In the genomic region with DNA sequence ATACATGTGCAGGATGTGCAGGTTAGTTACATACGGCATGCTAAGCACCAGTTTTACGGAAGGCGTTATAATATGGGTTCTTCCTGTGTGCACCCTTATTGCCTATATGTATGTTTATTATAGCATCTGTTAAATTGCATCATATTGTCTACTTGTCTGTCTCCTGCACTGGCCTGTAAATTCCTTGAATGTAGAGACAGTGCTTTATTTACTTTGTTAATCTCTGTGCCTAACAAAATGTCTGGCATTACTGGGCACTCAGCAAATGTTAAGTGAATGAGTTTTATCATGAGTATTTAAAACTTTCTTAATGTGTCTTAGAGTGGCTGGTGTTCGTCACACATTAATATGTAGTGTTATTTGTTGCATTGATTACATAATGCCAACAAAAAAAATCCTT, we compare ENCODE assay signal across 10 cellular contexts. TPM values are rescaled to one million over a fixed set of nuclear protein-coding genes. Genes with fewer than 3 reads are reported as not detected.
A peak's percentile ranks its signal among the peaks of the same experiment; 100 is the strongest.
DNase-seq lines count a peak whose midpoint lies in the region; ATAC-seq and TF ChIP-seq lines count a peak whose summit lies in the region.
"Had no signal": no experiment of that assay in that cellular context is flagged by ENCODE, and none has a peak within 500 bp of the region (broad histone marks: within the 10 kb centered on the region; RNA-seq: fewer than 3 reads in every experiment).

No MANE protein-coding gene starts in this region.

- DNase-seq in Panc1 (ENCODE audit: low read depth, low spot score) (no peak), fibroblast of villous mesenchyme (ENCODE audit: low read depth) (peak; percentile 63), smooth muscle cell (lab: John Stamatoyannopoulos, UW; ENCODE audit: unreplicated experiment) (no peak), NCI-H2171 treated with DMSO at 0.1 percent for 48 hours (lab: John Stamatoyannopoulos, UW) (no peak), HT-29 (ENCODE audit: low spot score) (no peak), C1 segment of cervical spinal cord (lab: John Stamatoyannopoulos, UW) (no peak)
- DNase-seq: CD4-positive, CD25-positive, alpha-beta regulatory T cell; DMS53; HCEC 1CT had no signal

- no peak overlapping the region for H3K9ac ChIP-seq in smooth muscle cell (ENCODE audit: low read depth)

- H3K27ac ChIP-seq in HEK293 (ENCODE audit: extremely low read depth, low read depth, low read length) (no peak overlapping the region), Panc1 (ENCODE audit: low read length) (peak overlapping the region; percentile 30; the same call in 1 of the 2 replicates), smooth muscle cell (ENCODE audit: low read depth) (peak overlapping the region; percentile 45)

- no TSS peak for BruUV-seq in Panc1 (replicated peaks; lab: Mats Ljungman, UMichigan)

- peaks cover 6% of the 10 kb centered on the region for H3K4me1 ChIP-seq in HEK293 (ENCODE audit: control insufficient read depth, insufficient read depth, low read length)
- H3K4me1 ChIP-seq in Panc1 (ENCODE audit: control insufficient read depth, insufficient read depth, low read length): peaks cover 26% of the 10 kb centered on the region
- no peaks in the 10 kb centered on the region for H3K4me1 ChIP-seq in smooth muscle cell (ENCODE audit: low read depth)

- H3K4me2 ChIP-seq in smooth muscle cell: peak overlapping the region; percentile 1

- peaks cover 97% of the 10 kb centered on the region for H4K20me1 ChIP-seq in smooth muscle cell (ENCODE audit: low read depth)

- 45% methylated on average over 4 of the region's 4 CpGs for WGBS in smooth muscle cell (ENCODE audit: low lambda C conversion rate)

- ATAC-seq in Panc1: peak; percentile 45; the same call in 1 of the 2 replicates

- POLR2A ChIA-PET in HEK293 (lab: Yijun Ruan, JAX): interaction anchor here (0.6 kb wide), 1 partner anchor 306 kb away, joined by 3 read pairs; no protein-coding TSS in a partner anchor
- POLR2A ChIA-PET in Panc1 (lab: Charles Lee): no interaction called here

- intact Hi-C loops in Panc1 (cut with micrococcal nuclease; ENCODE audit: unreplicated experiment): no loop called here

- no peak overlapping the region for H3K4me3 ChIP-seq in HEK293 (ENCODE audit: low read depth, low read length)
- no peak overlapping the region for H3K4me3 ChIP-seq in Panc1 (ENCODE audit: low read depth in 2 of 2, low read length in 2 of 2)
- no peak overlapping the region for H3K4me3 ChIP-seq in fibroblast of villous mesenchyme (ENCODE audit: low read depth, low read length)
- no peak overlapping the region for H3K4me3 ChIP-seq in smooth muscle cell

- TF ChIP-seq CTCF in HEK293 (tag by site-specific recombination; IDR thresholded peaks at IDR 0.05): no peak
- TF ChIP-seq CTCF in Panc1 (IDR thresholded peaks at IDR 0.05): no peak
- TF ChIP-seq CTCF in fibroblast of villous mesenchyme (IDR thresholded peaks at IDR 0.05; ENCODE audit: insufficient read depth, low read depth, low read length): no peak
- TF ChIP-seq CTCF in smooth muscle cell (IDR thresholded peaks at IDR 0.05; ENCODE audit: borderline replicate concordance, insufficient read depth, poor library complexity, severe bottlenecking): no peak

- no peaks in the 10 kb centered on the region for H3F3A ChIP-seq in smooth muscle cell (ENCODE audit: low read depth)

- H3K9me3 ChIP-seq in HEK293 (ENCODE audit: control insufficient read depth, insufficient read depth, low read depth, low read length): no peaks in the 10 kb centered on the region
- H3K9me3 ChIP-seq in Panc1 (ENCODE audit: control insufficient read depth, insufficient read depth, low read depth, low read length): no peaks in the 10 kb centered on the region
- no peaks in the 10 kb centered on the region for H3K9me3 ChIP-seq in smooth muscle cell (replicated peaks; ENCODE audit: low read depth)

- H3K27me3 ChIP-seq in Panc1 (ENCODE audit: control insufficient read depth, insufficient read depth, low read length): no peaks in the 10 kb centered on the region
- H3K27me3 ChIP-seq in smooth muscle cell (ENCODE audit: low read depth): no peaks in the 10 kb centered on the region

- H3K36me3 ChIP-seq in HEK293 (ENCODE audit: control insufficient read depth in 2 of 2, insufficient read depth in 1 of 2, low read length in 2 of 2) (no peaks in the 10 kb centered on the region; a peak in 1 of 3 replicates), Panc1 (ENCODE audit: control insufficient read depth, insufficient read depth, low read length) (no peaks in the 10 kb centered on the region), smooth muscle cell (ENCODE audit: low read depth) (no peaks in the 10 kb centered on the region)

- H2AFZ ChIP-seq in smooth muscle cell (ENCODE audit: low read depth): no peak overlapping the region

- CTCF ChIA-PET in HEK293 (lab: Yijun Ruan, JAX) (no interaction called here), Panc1 (lab: Charles Lee) (no interaction called here)

- peaks cover 98% of the 10 kb centered on the region for H3K79me2 ChIP-seq in smooth muscle cell (ENCODE audit: low read depth)

- in situ Hi-C loops in Panc1 (cut with HindIII; ENCODE audit: low pct_unique_long_range_greater_than_20kb, low sequenced_read_pairs): no loop called here

TF ChIP-seq in HEK293, 187 proteins besides CTCF, POLR2A, EP300 and RAD21:
- no peak for TF ChIP-seq ZNF19 (tag by site-specific recombination; IDR thresholded peaks at IDR 0.05; ENCODE audit: low read depth)
- no peak for TF ChIP-seq KLF1 (tag by site-specific recombination; IDR thresholded peaks at IDR 0.05)
- TF ChIP-seq, protein P1, sequence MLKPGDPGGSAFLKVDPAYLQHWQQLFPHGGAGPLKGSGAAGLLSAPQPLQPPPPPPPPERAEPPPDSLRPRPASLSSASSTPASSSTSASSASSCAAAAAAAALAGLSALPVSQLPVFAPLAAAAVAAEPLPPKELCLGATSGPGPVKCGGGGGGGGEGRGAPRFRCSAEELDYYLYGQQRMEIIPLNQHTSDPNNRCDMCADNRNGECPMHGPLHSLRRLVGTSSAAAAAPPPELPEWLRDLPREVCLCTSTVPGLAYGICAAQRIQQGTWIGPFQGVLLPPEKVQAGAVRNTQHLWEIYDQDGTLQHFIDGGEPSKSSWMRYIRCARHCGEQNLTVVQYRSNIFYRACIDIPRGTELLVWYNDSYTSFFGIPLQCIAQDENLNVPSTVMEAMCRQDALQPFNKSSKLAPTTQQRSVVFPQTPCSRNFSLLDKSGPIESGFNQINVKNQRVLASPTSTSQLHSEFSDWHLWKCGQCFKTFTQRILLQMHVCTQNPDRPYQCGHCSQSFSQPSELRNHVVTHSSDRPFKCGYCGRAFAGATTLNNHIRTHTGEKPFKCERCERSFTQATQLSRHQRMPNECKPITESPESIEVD (tag by site-specific recombination; IDR thresholded peaks at IDR 0.05): peak; percentile 68
- TF ChIP-seq ZNF202 (tag by site-specific recombination; IDR thresholded peaks at IDR 0.05; ENCODE audit: borderline replicate concordance): no peak
- no peak for TF ChIP-seq ZNF514 (tag by site-specific recombination; IDR thresholded peaks at IDR 0.05)
- TF ChIP-seq PBX3 (CRISPR knock-in tag; IDR thresholded peaks at IDR 0.05): no peak

RNA-seq across cellular contexts. Expression of gene MGA, which starts 23.8 kb away (rescaled TPM):
- total RNA-seq in Panc1 (2021; ENCODE audit: unreplicated experiment): 43.6 TPM
- polyA plus RNA-seq in Panc1 (2012; ENCODE audit: insufficient read length): 9.0 TPM
- total RNA-seq in fibroblast of villous mesenchyme: 27.7 and 41.5 TPM in 2 replicates
- 52.9 and 56.3 TPM in 2 replicates for total RNA-seq in smooth muscle cell
- polyA plus RNA-seq in smooth muscle cell: 5.5 and 10.3 TPM in 2 replicates
- total RNA-seq in HT-29 (2014; rRNA removed; shearing (Covaris generic)): 7.5 and 10.5 TPM in 2 replicates
